Comparison of ENCODE assay signal across 22 cellular contexts in the genomic region with DNA sequence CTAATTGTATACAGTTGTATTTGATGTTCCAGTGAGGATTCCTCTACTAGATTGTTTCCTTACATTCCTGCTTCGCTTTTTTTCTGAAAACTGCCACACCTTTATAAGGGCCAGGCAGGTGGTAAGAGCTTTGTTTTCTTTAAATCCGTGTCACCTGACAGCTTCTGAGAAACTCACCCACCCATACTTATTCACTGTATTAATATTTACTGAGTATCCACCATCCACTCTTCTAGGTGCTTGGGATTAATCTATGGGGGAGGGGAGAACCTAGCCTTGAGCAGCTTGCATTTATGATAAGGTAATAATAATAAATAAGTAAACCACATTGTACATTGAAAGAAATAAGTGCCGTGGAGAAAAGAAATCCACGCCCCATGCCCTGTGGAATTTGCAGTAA.
"Had no signal": no experiment of that assay in that cellular context is flagged by ENCODE, and none has a peak within 500 bp of the region (broad histone marks: within the 10 kb centered on the region; RNA-seq: fewer than 3 reads in every experiment).

No MANE protein-coding gene starts in this region.

- DNase-seq: Kasumi-1, MM.1S, NCI-H1092 treated with DMSO at 0.1 percent for 48 hours, NCI-H1436, NCI-H187, NCI-H2029, NCI-H2081 treated with DMSO at 0.1 percent for 48 hours, NCI-H2171, NCI-H345, NCI-H446 treated with DMSO at 0.1 percent for 48 hours, NCI-H524 treated with DMSO at 0.1 percent for 48 hours, NCI-H69, NCI-H774, Right ventricle myocardium superior, RPMI8226, SIG-M5, SK-N-SH, SW 1271, T-cell had no signal

- ATAC-seq: K562, T-cell had no signal

- H3K27ac ChIP-seq: HL-60, KMS-11 had no signal

- H3K4me3 ChIP-seq: K562 had no signal

- H3K9me3 ChIP-seq: SK-N-SH had no signal
